Comparison of ENCODE assay signal across 14 cellular contexts in the genomic region with DNA sequence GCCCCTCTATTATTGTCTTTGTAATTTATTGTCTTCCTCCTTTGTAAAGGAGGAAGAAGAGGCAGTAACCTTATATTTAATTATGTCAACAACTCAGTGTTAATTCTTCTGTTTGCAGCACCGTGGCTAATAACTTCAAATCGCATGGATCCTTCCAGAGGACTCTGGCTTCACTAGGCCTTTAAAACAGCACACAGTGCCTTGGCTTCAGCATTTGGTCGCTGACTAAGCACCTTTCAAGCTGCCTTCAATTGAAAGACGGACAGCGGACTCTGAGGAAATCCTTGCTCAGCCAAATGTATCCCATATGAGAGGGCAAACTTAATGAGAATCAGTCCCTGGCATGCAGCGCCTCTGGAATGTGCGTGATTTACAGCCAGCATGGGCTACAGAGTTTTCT.
DNase-seq lines count a peak whose midpoint lies in the region; ATAC-seq and TF ChIP-seq lines count a peak whose summit lies in the region.
"Had no signal": no experiment of that assay in that cellular context is flagged by ENCODE, and none has a peak within 500 bp of the region (broad histone marks: within the 10 kb centered on the region; RNA-seq: fewer than 3 reads in every experiment).

No MANE protein-coding gene starts in this region.

- peak overlapping the region; percentile 58 for H2AFZ ChIP-seq in neuronal stem cell (ENCODE audit: low read length)

- H3K4me2 ChIP-seq in neuronal stem cell (ENCODE audit: insufficient read depth, low read length, poor library complexity, severe bottlenecking): no peak overlapping the region

- ATAC-seq in SK-N-SH treated with all-trans-retinoic acid at 6 μM for 48 hours: peak; percentile 92
- ATAC-seq in activated naive CD8-positive, alpha-beta T cell treated with anti-CD3 and anti-CD28 coated beads, Interleukin-2, amount 50 U/mL, for 24 hours: no peak
- ATAC-seq: GM12878, upper lobe of right lung had no signal

- no CpG with 5 or more reads among the region's 7 CpGs for WGBS in neuronal stem cell (ENCODE audit: extremely low coverage in 2 of 2, insufficient read length in 2 of 2, insufficient replicate concordance in 1 of 2), 2 donors
- WGBS in lower leg skin, 2 donors: 45 to 61% methylated on average over 7 of the region's 7 CpGs

- no peak overlapping the region for H4K91ac ChIP-seq in neuronal stem cell (ENCODE audit: low read depth, low read length, poor library complexity)

- H3K27ac Mint-ChIP-seq in activated naive CD8-positive, alpha-beta T cell treated with anti-CD3 and anti-CD28 coated beads, Interleukin-2, amount 50 U/mL, for 24 hours: no peak overlapping the region
- H3K27ac Mint-ChIP-seq: CD4-positive, alpha-beta memory T cell had no signal

- H2AK5ac ChIP-seq in neuronal stem cell (ENCODE audit: low read depth, low read length): no peak overlapping the region

- no peak overlapping the region for H3K18ac ChIP-seq in neuronal stem cell (ENCODE audit: low read length)

- no peak overlapping the region for H2BK5ac ChIP-seq in neuronal stem cell (ENCODE audit: low read length)

- no peak overlapping the region for H4K8ac ChIP-seq in neuronal stem cell (ENCODE audit: low read depth, low read length)

- peaks cover 21% of the 10 kb centered on the region for H3K4me1 Mint-ChIP-seq in activated naive CD8-positive, alpha-beta T cell treated with anti-CD3 and anti-CD28 coated beads, Interleukin-2, amount 50 U/mL, for 24 hours

- H3K27me3 Mint-ChIP-seq in activated naive CD8-positive, alpha-beta T cell treated with anti-CD3 and anti-CD28 coated beads, Interleukin-2, amount 50 U/mL, for 24 hours: no peaks in the 10 kb centered on the region
- H3K27me3 Mint-ChIP-seq: CD4-positive, alpha-beta memory T cell had no signal

- TF ChIP-seq POLR2A in lower leg skin (IDR thresholded peaks at IDR 0.05): no peak

- no peak overlapping the region for H3K4ac ChIP-seq in neuronal stem cell (ENCODE audit: low read length)

- intact Hi-C loops in lower leg skin (cut with DNase I; ENCODE audit: low total_unique reads): no loop called here

- H3K9me3 ChIP-seq in neuronal stem cell (replicated peaks in 1 of 2; ENCODE audit: control insufficient read depth in 2 of 2, insufficient read depth in 1 of 2, low read depth in 1 of 2, low read length in 2 of 2): no peaks in the 10 kb centered on the region
- H3K9me3 ChIP-seq: ovary, upper lobe of right lung had no signal

- H3K36me3 ChIP-seq in neuronal stem cell (replicated peaks in 1 of 2; ENCODE audit: control insufficient read depth in 2 of 2, insufficient read depth in 2 of 2, low read length in 2 of 2): no peaks in the 10 kb centered on the region
- H3K36me3 ChIP-seq: ovary, upper lobe of right lung had no signal

- no peak overlapping the region for H3K27ac ChIP-seq in neuronal stem cell (replicated peaks; ENCODE audit: low read length)
- H3K27ac ChIP-seq: upper lobe of right lung had no signal

- H3K79me1 ChIP-seq in neuronal stem cell (ENCODE audit: low read depth, low read length): no peaks in the 10 kb centered on the region

- H3K23ac ChIP-seq in neuronal stem cell (ENCODE audit: low read depth, low read length, poor library complexity): no peak overlapping the region

- no peaks in the 10 kb centered on the region for H3K36me3 Mint-ChIP-seq in activated naive CD8-positive, alpha-beta T cell treated with anti-CD3 and anti-CD28 coated beads, Interleukin-2, amount 50 U/mL, for 24 hours (ENCODE audit: low read depth)
- H3K36me3 Mint-ChIP-seq: CD4-positive, alpha-beta memory T cell had no signal

- no peak overlapping the region for H3K4me3 Mint-ChIP-seq in activated naive CD8-positive, alpha-beta T cell treated with anti-CD3 and anti-CD28 coated beads, Interleukin-2, amount 50 U/mL, for 24 hours
- H3K4me3 Mint-ChIP-seq: CD4-positive, alpha-beta memory T cell had no signal

- H2BK12ac ChIP-seq in neuronal stem cell (ENCODE audit: low read length): no peak overlapping the region

- peak; percentile 96 for DNase-seq in AG10803 (ENCODE audit: low read depth)
- peak; percentile 46 for DNase-seq in fibroblast of the aortic adventitia (ENCODE audit: low read depth)
- DNase-seq in neuronal stem cell (ENCODE audit: low spot score): peak; percentile 35
- no peak for DNase-seq in stimulated activated naive CD4-positive, alpha-beta T cell (lab: John Stamatoyannopoulos, UW)
- DNase-seq in lower leg skin (ENCODE audit: low spot score in 2 of 2): no peak
- no peak for DNase-seq in SIG-M5 treated with dmso at 0.1 percent for 504 hours (lab: John Stamatoyannopoulos, UW; ENCODE audit: unreplicated experiment)
- no peak for DNase-seq in activated naive CD8-positive, alpha-beta T cell treated with anti-CD3 and anti-CD28 coated beads, Interleukin-2, amount 50 U/mL, for 24 hours
- DNase-seq: CD4-positive, alpha-beta memory T cell; cortex of kidney; NCI-H1930; upper lobe of right lung had no signal

- TF ChIP-seq CTCF in AG10803 (conservative IDR thresholded peaks at IDR 0.05; ENCODE audit: low read length) (no peak), fibroblast of the aortic adventitia (IDR thresholded peaks at IDR 0.05; ENCODE audit: insufficient read depth, low read length) (no peak), lower leg skin (IDR thresholded peaks at IDR 0.05) (no peak)

- no peak overlapping the region for H3K14ac ChIP-seq in neuronal stem cell (ENCODE audit: low read length)

- H2BK15ac ChIP-seq in neuronal stem cell (ENCODE audit: low read length): no peak overlapping the region

- no peaks in the 10 kb centered on the region for H3K4me1 ChIP-seq in neuronal stem cell (ENCODE audit: control insufficient read depth in 2 of 2, insufficient read depth in 1 of 2, low read depth in 1 of 2, low read length in 2 of 2)

- H3K4me3 ChIP-seq in AG10803 (ENCODE audit: low read length) (no peak overlapping the region), fibroblast of the aortic adventitia (ENCODE audit: low read depth, low read length) (no peak overlapping the region), neuronal stem cell (ENCODE audit: low read length in 2 of 2) (no peak overlapping the region), lower leg skin (ENCODE audit: low read depth, poor library complexity, severe bottlenecking) (no peak overlapping the region)
- H3K4me3 ChIP-seq: GM12878, ovary, upper lobe of right lung had no signal

- no peak overlapping the region for H2BK120ac ChIP-seq in neuronal stem cell (ENCODE audit: low read depth, low read length)

- no peaks in the 10 kb centered on the region for H3K9me3 Mint-ChIP-seq in activated naive CD8-positive, alpha-beta T cell treated with anti-CD3 and anti-CD28 coated beads, Interleukin-2, amount 50 U/mL, for 24 hours

- no peak overlapping the region for H3K9ac ChIP-seq in neuronal stem cell (ENCODE audit: low read depth, low read length, poor library complexity)

- no peaks in the 10 kb centered on the region for H3K27me3 ChIP-seq in neuronal stem cell (ENCODE audit: control insufficient read depth in 3 of 3, insufficient read depth in 3 of 3, low read depth in 1 of 3, low read length in 3 of 3)
- H3K27me3 ChIP-seq: ovary, upper lobe of right lung had no signal

TF ChIP-seq in SK-N-SH treated with all-trans-retinoic acid at 6 μM for 48 hours, 23 proteins besides CTCF, POLR2A, EP300 and RAD21:
- TF ChIP-seq ZC3H10 (CRISPR knock-in tag; IDR thresholded peaks at IDR 0.05) (0 out of 2 replicates have a peak, but pooled peaks have one; percentile 56), ZFP30 (CRISPR knock-in tag; IDR thresholded peaks at IDR 0.05) (0 out of 2 replicates have a peak, but pooled peaks have one; percentile 22), BACH2 (CRISPR knock-in tag; IDR thresholded peaks at IDR 0.05; ENCODE audit: borderline replicate concordance) (no peak), ISL1 (CRISPR knock-in tag; IDR thresholded peaks at IDR 0.05) (peak; percentile 60; the same call in 1 of the 2 replicates)
- TF ChIP-seq, protein P1, sequence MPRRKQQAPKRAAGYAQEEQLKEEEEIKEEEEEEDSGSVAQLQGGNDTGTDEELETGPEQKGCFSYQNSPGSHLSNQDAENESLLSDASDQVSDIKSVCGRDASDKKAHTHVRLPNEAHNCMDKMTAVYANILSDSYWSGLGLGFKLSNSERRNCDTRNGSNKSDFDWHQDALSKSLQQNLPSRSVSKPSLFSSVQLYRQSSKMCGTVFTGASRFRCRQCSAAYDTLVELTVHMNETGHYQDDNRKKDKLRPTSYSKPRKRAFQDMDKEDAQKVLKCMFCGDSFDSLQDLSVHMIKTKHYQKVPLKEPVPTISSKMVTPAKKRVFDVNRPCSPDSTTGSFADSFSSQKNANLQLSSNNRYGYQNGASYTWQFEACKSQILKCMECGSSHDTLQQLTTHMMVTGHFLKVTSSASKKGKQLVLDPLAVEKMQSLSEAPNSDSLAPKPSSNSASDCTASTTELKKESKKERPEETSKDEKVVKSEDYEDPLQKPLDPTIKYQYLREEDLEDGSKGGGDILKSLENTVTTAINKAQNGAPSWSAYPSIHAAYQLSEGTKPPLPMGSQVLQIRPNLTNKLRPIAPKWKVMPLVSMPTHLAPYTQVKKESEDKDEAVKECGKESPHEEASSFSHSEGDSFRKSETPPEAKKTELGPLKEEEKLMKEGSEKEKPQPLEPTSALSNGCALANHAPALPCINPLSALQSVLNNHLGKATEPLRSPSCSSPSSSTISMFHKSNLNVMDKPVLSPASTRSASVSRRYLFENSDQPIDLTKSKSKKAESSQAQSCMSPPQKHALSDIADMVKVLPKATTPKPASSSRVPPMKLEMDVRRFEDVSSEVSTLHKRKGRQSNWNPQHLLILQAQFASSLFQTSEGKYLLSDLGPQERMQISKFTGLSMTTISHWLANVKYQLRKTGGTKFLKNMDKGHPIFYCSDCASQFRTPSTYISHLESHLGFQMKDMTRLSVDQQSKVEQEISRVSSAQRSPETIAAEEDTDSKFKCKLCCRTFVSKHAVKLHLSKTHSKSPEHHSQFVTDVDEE (CRISPR knock-in tag; IDR thresholded peaks at IDR 0.05): peak; percentile 41; the same call in 1 of the 2 replicates
TF ChIP-seq in SK-N-SH treated with all-trans-retinoic acid at 6 μM for 48 hours: peak in this region for 4.

Comparison
In these comparisons a context has a peak if more than half of its experiments do, and no peak if none do; other contexts are left out.
1. DNase-seq: peak in AG10803 (single experiment), fibroblast of the aortic adventitia (single experiment) and neuronal stem cell (single experiment); none in stimulated activated naive CD4-positive, alpha-beta T cell (0 of 6), lower leg skin (0 of 2), SIG-M5 treated with dmso at 0.1 percent for 504 hours (single experiment) and activated naive CD8-positive, alpha-beta T cell treated with anti-CD3 and anti-CD28 coated beads, Interleukin-2, amount 50 U/mL, for 24 hours (single experiment).